In the genomic region with DNA sequence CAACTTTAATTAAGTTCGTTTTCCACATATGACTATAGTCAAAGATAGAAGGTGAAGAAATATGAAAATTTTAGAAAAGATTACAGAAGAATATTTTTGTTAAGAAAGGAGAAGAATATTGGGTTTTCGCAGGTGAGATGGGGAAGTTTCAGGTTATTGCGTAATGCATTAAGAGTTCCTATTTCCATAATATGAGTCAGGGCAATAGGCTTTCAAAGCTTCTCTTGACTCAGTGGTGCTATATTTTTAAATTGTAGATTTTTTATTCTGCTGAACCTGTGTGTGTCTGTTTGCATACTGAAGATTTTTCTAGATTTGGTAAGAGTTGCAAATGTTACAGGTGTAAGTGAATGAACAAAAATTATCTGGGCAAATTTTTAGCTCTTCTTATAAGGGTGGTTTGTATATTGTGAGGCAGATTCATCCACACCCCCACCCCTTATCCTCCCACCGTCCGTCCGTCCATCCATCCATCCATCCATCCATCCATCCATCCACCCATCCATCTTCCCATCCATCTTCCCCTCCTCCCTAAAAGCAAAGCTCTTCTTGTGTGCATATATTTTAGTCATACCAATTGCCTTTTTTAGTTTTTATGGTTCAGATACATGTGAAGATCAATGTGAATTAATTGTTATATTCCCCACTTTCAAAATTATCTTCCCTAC, we compare ENCODE assay signal across 17 cellular contexts.
"Had no signal": no experiment of that assay in that cellular context is flagged by ENCODE, and none has a peak within 500 bp of the region (broad histone marks: within the 10 kb centered on the region; RNA-seq: fewer than 3 reads in every experiment).

No MANE protein-coding gene starts in this region.

- FAIRE-seq: frontal cortex had no signal

- H3K36me3 ChIP-seq: left lung, right atrium auricular region, suprapubic skin, WERI-Rb-1 had no signal

- DNase-seq: activated CD4-positive, alpha-beta T cell treated with anti-CD3 and anti-CD28 coated beads, Interleukin-2, amount 50 U/mL, for 4 hours; activated gamma-delta T cell treated with Interleukin-2 at 50 U/mL for 16 hours; activated naive CD8-positive, alpha-beta T cell treated with anti-CD3 and anti-CD28 coated beads for 36 hours; amniotic stem cell; effector memory CD8-positive, alpha-beta T cell; head of caudate nucleus; left lung; stimulated activated naive CD8-positive, alpha-beta T cell treated with anti-CD3 and anti-CD28 coated beads, Interleukin-15, amount 100 ng/mL, for 72 hours; T-helper 2 cell; WERI-Rb-1 had no signal

- H3K27ac ChIP-seq: left lung, right atrium auricular region, skin epidermis, suprapubic skin, WERI-Rb-1 had no signal

- H3K27me3 Mint-ChIP-seq: activated naive CD8-positive, alpha-beta T cell treated with anti-CD3 and anti-CD28 coated beads for 36 hours; progenitor cell of endocrine pancreas; stimulated activated naive CD8-positive, alpha-beta T cell treated with anti-CD3 and anti-CD28 coated beads, Interleukin-15, amount 100 ng/mL, for 72 hours; type B pancreatic cell had no signal

- H3K4me3 ChIP-seq: left lung, right atrium auricular region, skin epidermis, suprapubic skin had no signal

- H3K27me3 ChIP-seq: left lung, right atrium auricular region, suprapubic skin had no signal

- H3K36me3 Mint-ChIP-seq: activated naive CD8-positive, alpha-beta T cell treated with anti-CD3 and anti-CD28 coated beads for 36 hours; type B pancreatic cell had no signal

- H3K27ac Mint-ChIP-seq: activated naive CD8-positive, alpha-beta T cell treated with anti-CD3 and anti-CD28 coated beads for 36 hours; effector memory CD8-positive, alpha-beta T cell; progenitor cell of endocrine pancreas; stimulated activated naive CD8-positive, alpha-beta T cell treated with anti-CD3 and anti-CD28 coated beads, Interleukin-15, amount 100 ng/mL, for 72 hours; type B pancreatic cell had no signal

- H3K4me1 Mint-ChIP-seq: activated naive CD8-positive, alpha-beta T cell treated with anti-CD3 and anti-CD28 coated beads for 36 hours; stimulated activated naive CD8-positive, alpha-beta T cell treated with anti-CD3 and anti-CD28 coated beads, Interleukin-15, amount 100 ng/mL, for 72 hours had no signal

- ATAC-seq: effector memory CD8-positive, alpha-beta T cell; left lung; stimulated activated naive CD8-positive, alpha-beta T cell treated with anti-CD3 and anti-CD28 coated beads, Interleukin-15, amount 100 ng/mL, for 72 hours had no signal

- H3K9me3 Mint-ChIP-seq: activated naive CD8-positive, alpha-beta T cell treated with anti-CD3 and anti-CD28 coated beads for 36 hours; effector memory CD8-positive, alpha-beta T cell; neural crest cell; stimulated activated naive CD8-positive, alpha-beta T cell treated with anti-CD3 and anti-CD28 coated beads, Interleukin-15, amount 100 ng/mL, for 72 hours; type B pancreatic cell had no signal

- H3K4me3 Mint-ChIP-seq: activated naive CD8-positive, alpha-beta T cell treated with anti-CD3 and anti-CD28 coated beads for 36 hours; effector memory CD8-positive, alpha-beta T cell; neural crest cell; stimulated activated naive CD8-positive, alpha-beta T cell treated with anti-CD3 and anti-CD28 coated beads, Interleukin-15, amount 100 ng/mL, for 72 hours; type B pancreatic cell had no signal

- H3K9me3 ChIP-seq: left lung, right atrium auricular region, suprapubic skin had no signal
